In the genomic region with DNA sequence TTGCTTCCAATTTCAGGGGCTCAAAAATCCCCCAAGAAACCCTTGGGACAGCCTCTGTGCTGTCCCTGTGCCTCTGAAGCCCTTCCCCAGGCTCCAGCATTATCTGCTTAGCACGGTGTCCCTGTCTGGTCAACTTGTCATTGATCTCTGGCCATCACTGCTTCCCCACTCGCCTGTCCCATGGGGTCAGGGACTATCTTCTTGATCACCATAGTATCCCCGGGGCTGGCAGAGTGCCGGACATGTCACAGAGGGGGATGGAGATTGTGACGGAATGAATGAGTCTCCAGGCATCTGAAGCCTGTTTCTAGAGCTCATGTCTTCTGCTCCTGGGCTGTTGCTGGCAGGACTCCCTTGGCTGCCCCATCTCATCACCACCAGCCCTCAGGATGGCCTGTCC, we compare ENCODE assay signal across 28 cellular contexts.
"Had no signal": no experiment of that assay in that cellular context is flagged by ENCODE, and none has a peak within 500 bp of the region (broad histone marks: within the 10 kb centered on the region; RNA-seq: fewer than 3 reads in every experiment).

No MANE protein-coding gene starts in this region.

- DNase-seq: colonic mucosa; dermis blood vessel endothelial cell; effector CD4-positive, alpha-beta T cell; endodermal cell; erythroblast; foreskin melanocyte; head of caudate nucleus; kidney; left cardiac atrium; left ventricle myocardium superior; mesenchymal stem cell; midbrain; naive B cell; nucleus accumbens; pancreas; right lobe of liver; stimulated activated CD4-positive, alpha-beta T cell treated with anti-CD3 and anti-CD28 coated beads, Interleukin-4, amount 100 ng/mL, for 1 hour; stimulated activated CD8-positive, alpha-beta memory T cell treated with anti-CD3 and anti-CD28 coated beads, Interleukin-4, amount 100 ng/mL, for 48 hours; testis; upper lobe of right lung had no signal

- H3K36me3 ChIP-seq: colonic mucosa, pancreas, right lobe of liver, tibial nerve, upper lobe of right lung, vagina had no signal

- H3K4me1 ChIP-seq: colonic mucosa, pancreas had no signal

- H3K36me3 Mint-ChIP-seq: naive B cell; stimulated activated memory B cell treated with anti-CD40 and anti-IgM and Interleukin-4, amounts not matched to agents 10 μg/mL and 1 μg/mL and 100 μg/mL, for 72 hours had no signal

- H3K79me2 ChIP-seq: hepatocyte had no signal

- H2AFZ ChIP-seq: hepatocyte had no signal

- H3K27ac ChIP-seq: colonic mucosa, hepatocyte, pancreas, right lobe of liver, testis, tibial nerve, upper lobe of right lung, vagina had no signal

- H3K9me3 Mint-ChIP-seq: endodermal cell; naive B cell; nephron; stimulated activated memory B cell treated with anti-CD40 and anti-IgM and Interleukin-4, amounts not matched to agents 10 μg/mL and 1 μg/mL and 100 μg/mL, for 72 hours; stimulated activated naive CD8-positive, alpha-beta T cell treated with anti-CD3 and anti-CD28 coated beads, Interleukin-15, Interleukin-2, amounts not matched to agents 100 ng/mL and 50 ng/mL, for 24 hours had no signal

- H3K4me3 Mint-ChIP-seq: endodermal cell; naive B cell; nephron; stimulated activated memory B cell treated with anti-CD40 and anti-IgM and Interleukin-4, amounts not matched to agents 10 μg/mL and 1 μg/mL and 100 μg/mL, for 72 hours; stimulated activated naive CD8-positive, alpha-beta T cell treated with anti-CD3 and anti-CD28 coated beads, Interleukin-15, Interleukin-2, amounts not matched to agents 100 ng/mL and 50 ng/mL, for 24 hours had no signal

- H3K9me3 ChIP-seq: colonic mucosa, pancreas, right lobe of liver, testis, tibial nerve, upper lobe of right lung, vagina had no signal

- H3K27me3 ChIP-seq: colonic mucosa, hepatocyte, pancreas, right lobe of liver, testis, tibial nerve, vagina had no signal

- H3K4me3 ChIP-seq: colonic mucosa, hepatocyte, lung, pancreas, right lobe of liver, testis, tibial nerve, upper lobe of right lung, vagina had no signal

- H3K27me3 Mint-ChIP-seq: stimulated activated naive CD8-positive, alpha-beta T cell treated with anti-CD3 and anti-CD28 coated beads, Interleukin-15, Interleukin-2, amounts not matched to agents 100 ng/mL and 50 ng/mL, for 24 hours had no signal

- ATAC-seq: left cardiac atrium; left ventricle myocardium superior; pancreas; right lobe of liver; stimulated activated memory B cell treated with anti-CD40 and anti-IgM and Interleukin-4, amounts not matched to agents 10 μg/mL and 1 μg/mL and 100 μg/mL, for 72 hours; upper lobe of right lung had no signal

- H3K27ac Mint-ChIP-seq: endodermal cell; naive B cell; nephron; progenitor cell of endocrine pancreas; stimulated activated memory B cell treated with anti-CD40 and anti-IgM and Interleukin-4, amounts not matched to agents 10 μg/mL and 1 μg/mL and 100 μg/mL, for 72 hours had no signal

- H3K4me2 ChIP-seq: hepatocyte had no signal
